21 cellular contexts compared by ENCODE assay signal in the genomic region with DNA sequence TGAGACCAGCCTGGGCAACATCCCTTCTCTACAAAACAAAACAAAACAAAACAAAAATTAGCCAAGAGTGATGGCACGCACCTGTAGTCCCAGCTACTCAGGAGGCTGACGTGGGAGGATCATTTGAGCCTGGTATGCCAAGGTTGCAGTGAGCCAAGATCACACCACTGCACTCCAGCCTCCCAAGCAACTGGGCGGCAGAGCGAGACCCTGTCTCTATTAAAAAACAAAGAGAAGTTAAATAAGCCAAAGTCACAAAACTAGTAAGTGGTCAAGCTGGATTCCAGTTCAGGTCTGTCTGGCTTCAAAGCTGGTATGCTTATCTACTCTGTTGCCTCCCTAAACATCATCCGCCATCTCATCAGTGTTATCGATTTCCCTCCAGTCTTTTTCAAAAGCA.
"Had no signal": no experiment of that assay in that cellular context is flagged by ENCODE, and none has a peak within 500 bp of the region (broad histone marks: within the 10 kb centered on the region; RNA-seq: fewer than 3 reads in every experiment).

No MANE protein-coding gene starts in this region.

- ATAC-seq: activated CD4-positive, alpha-beta T cell treated with anti-CD3 and anti-CD28 coated beads for 36 hours; activated CD8-positive, alpha-beta memory T cell treated with anti-CD3 and anti-CD28 coated beads, Interleukin-2, amount 10 ng/mL, durations not matched to agents 7 days and 5 days; naive thymus-derived CD4-positive, alpha-beta T cell; sciatic nerve had no signal

- H3K27ac Mint-ChIP-seq: activated CD4-positive, alpha-beta memory T cell treated with anti-CD3 and anti-CD28 coated beads, Interleukin-2, amount 10 ng/mL, durations not matched to agents 7 days and 5 days; activated CD4-positive, alpha-beta T cell treated with anti-CD3 and anti-CD28 coated beads for 36 hours; activated naive CD4-positive, alpha-beta T cell treated with anti-CD3 and anti-CD28 coated beads, Interleukin-2, amount 50 U/mL, for 24 hours had no signal

- H3K27ac ChIP-seq: left ventricle myocardium inferior, pancreas, WERI-Rb-1 had no signal

- DNase-seq: activated CD4-positive, alpha-beta memory T cell treated with anti-CD3 and anti-CD28 coated beads, Interleukin-2, amount 10 ng/mL, durations not matched to agents 7 days and 5 days; activated CD4-positive, alpha-beta T cell treated with anti-CD3 and anti-CD28 coated beads for 36 hours; activated CD8-positive, alpha-beta memory T cell treated with anti-CD3 and anti-CD28 coated beads, Interleukin-2, amount 10 ng/mL, durations not matched to agents 7 days and 5 days; activated effector memory CD4-positive, alpha-beta T cell treated with Interleukin-2 at 50 U/mL for 16 hours; activated T-cell treated with anti-CD3 and anti-CD28 coated beads, Interleukin-2, amount 50 U/mL, for 1 hour; cerebellar nuclear complex; cortex of kidney; effector CD4-positive, alpha-beta T cell; head of caudate nucleus; kidney glomerular epithelial cell; left ventricle myocardium inferior; mammary epithelial cell; naive thymus-derived CD4-positive, alpha-beta T cell; pancreas; stimulated activated CD4-positive, alpha-beta T cell treated with anti-CD3 and anti-CD28 coated beads, Interleukin-4, amount 100 ng/mL, for 4 hours; stimulated activated naive CD4-positive, alpha-beta T cell; SW 1271; T-helper 2 cell; WERI-Rb-1 had no signal

- H3K27me3 Mint-ChIP-seq: activated CD4-positive, alpha-beta memory T cell treated with anti-CD3 and anti-CD28 coated beads, Interleukin-2, amount 10 ng/mL, durations not matched to agents 7 days and 5 days; activated CD4-positive, alpha-beta T cell treated with anti-CD3 and anti-CD28 coated beads for 36 hours; activated CD8-positive, alpha-beta memory T cell treated with anti-CD3 and anti-CD28 coated beads, Interleukin-2, amount 10 ng/mL, durations not matched to agents 7 days and 5 days; activated naive CD4-positive, alpha-beta T cell treated with anti-CD3 and anti-CD28 coated beads, Interleukin-2, amount 50 U/mL, for 24 hours; naive thymus-derived CD4-positive, alpha-beta T cell had no signal

- H3K4me3 Mint-ChIP-seq: activated CD4-positive, alpha-beta memory T cell treated with anti-CD3 and anti-CD28 coated beads, Interleukin-2, amount 10 ng/mL, durations not matched to agents 7 days and 5 days; activated CD4-positive, alpha-beta T cell treated with anti-CD3 and anti-CD28 coated beads for 36 hours; activated CD8-positive, alpha-beta memory T cell treated with anti-CD3 and anti-CD28 coated beads, Interleukin-2, amount 10 ng/mL, durations not matched to agents 7 days and 5 days; activated naive CD4-positive, alpha-beta T cell treated with anti-CD3 and anti-CD28 coated beads, Interleukin-2, amount 50 U/mL, for 24 hours; naive thymus-derived CD4-positive, alpha-beta T cell had no signal

- H3K9me3 Mint-ChIP-seq: activated naive CD4-positive, alpha-beta T cell treated with anti-CD3 and anti-CD28 coated beads, Interleukin-2, amount 50 U/mL, for 24 hours; naive thymus-derived CD4-positive, alpha-beta T cell had no signal
